10 cellular contexts compared by ENCODE assay signal in the genomic region with DNA sequence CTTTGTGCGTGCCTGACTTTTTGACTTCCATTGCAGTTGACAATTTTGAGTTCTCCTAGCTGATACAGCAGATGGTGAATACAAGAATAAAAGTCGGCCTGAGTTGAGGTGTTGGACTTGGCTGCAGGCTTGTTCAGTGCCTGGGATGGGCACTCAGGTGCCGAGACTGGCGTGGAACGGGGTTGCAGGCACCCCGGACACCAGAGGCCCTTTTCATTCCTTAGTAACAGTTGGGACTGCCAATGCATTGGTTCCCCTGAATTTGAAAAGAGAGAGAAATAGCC. TPM values are rescaled to one million over a fixed set of nuclear protein-coding genes. Genes with fewer than 3 reads are reported as not detected.
DNase-seq lines count a peak whose midpoint lies in the region; ATAC-seq, FAIRE-seq and TF ChIP-seq lines count a peak whose summit lies in the region.
"Had no signal": no experiment of that assay in that cellular context is flagged by ENCODE, and none has a peak within 500 bp of the region (broad histone marks: within the 10 kb centered on the region; RNA-seq: fewer than 3 reads in every experiment).

No MANE protein-coding gene starts in this region.

- H3K27ac ChIP-seq in CD4-positive, alpha-beta memory T cell (ENCODE audit: low read depth, low read length), result peak overlapping the region; percentile 75
- no peak overlapping the region for H3K27ac ChIP-seq in OCI-LY7 (ENCODE audit: low read depth, low read length, poor library complexity, severe bottlenecking)
- peak overlapping the region; percentile 75 for H3K27ac ChIP-seq in osteoblast (ENCODE audit: low read depth, low read length)

- no peaks in the 10 kb centered on the region for H3K27me3 ChIP-seq in CD4-positive, alpha-beta memory T cell (ENCODE audit: insufficient read depth, low read length)
- peaks cover 6% of the 10 kb centered on the region for H3K27me3 ChIP-seq in osteoblast (ENCODE audit: insufficient read depth, low read length)

- H3K36me3 ChIP-seq in CD4-positive, alpha-beta memory T cell (ENCODE audit: insufficient read depth, low read length), result peaks cover 6% of the 10 kb centered on the region
- H3K36me3 ChIP-seq in OCI-LY7 (ENCODE audit: insufficient read depth, low read length) (peaks cover 31% of the 10 kb centered on the region), osteoblast (ENCODE audit: insufficient read depth, low read length) (no peaks in the 10 kb centered on the region)

- no peak for ATAC-seq in GM18519 (IDR thresholded peaks at IDR 0.05; ENCODE audit: low FRiP score, unreplicated experiment)

- POLR2A ChIA-PET in CD4-positive, alpha-beta memory T cell (lab: Charles Lee; ENCODE audit: partially characterized antibody), result interaction anchor here (0.8 to 3.3 kb wide), 8 partner anchors 9 to 118 kb away, joined by 3 to 36 read pairs (median 4); a partner anchor contains a TSS
- POLR2A ChIA-PET in OCI-LY7 (lab: Charles Lee), result no interaction called here

- peak overlapping the region; percentile 84 to 92 (median 86) for H3K4me3 Mint-ChIP-seq in CD4-positive, alpha-beta memory T cell
- peak overlapping the region; percentile 97 for H3K4me3 Mint-ChIP-seq in endothelial cell (ENCODE audit: unreplicated experiment)

- no peak for TF ChIP-seq CTCF in OCI-LY7 (conservative IDR thresholded peaks at IDR 0.05; ENCODE audit: low read length)
- TF ChIP-seq CTCF in endothelial cell (IDR thresholded peaks at IDR 0.05; ENCODE audit: unreplicated experiment), result no peak
- no peak for TF ChIP-seq CTCF in osteoblast (IDR thresholded peaks at IDR 0.05; ENCODE audit: extremely low read depth, low read depth, low read length)

- H3K79me2 ChIP-seq in OCI-LY7 (ENCODE audit: insufficient read depth, low read depth, low read length) (peaks cover 56% of the 10 kb centered on the region), osteoblast (ENCODE audit: insufficient read depth, low read length) (peaks cover 57% of the 10 kb centered on the region)

- H3K4me1 Mint-ChIP-seq in CD4-positive, alpha-beta memory T cell, result peaks cover 35 to 62% (median 48%) of the 10 kb centered on the region in 4 donors
- H3K4me1 Mint-ChIP-seq in endothelial cell (ENCODE audit: unreplicated experiment), result peaks cover 21% of the 10 kb centered on the region

- peaks cover 58% of the 10 kb centered on the region for H3K4me1 ChIP-seq in CD4-positive, alpha-beta memory T cell (ENCODE audit: insufficient read depth, low read length)
- H3K4me1 ChIP-seq in OCI-LY7 (ENCODE audit: insufficient read depth, low read length, poor library complexity, severe bottlenecking) (peaks cover 38% of the 10 kb centered on the region), osteoblast (ENCODE audit: insufficient read depth, low read length) (peaks cover 12% of the 10 kb centered on the region)

- no TSS peak for BruUV-seq in OCI-LY7 (replicated peaks; lab: Mats Ljungman, UMichigan)

- H3K36me3 Mint-ChIP-seq in CD4-positive, alpha-beta memory T cell, result peaks cover 7 to 14% of the 10 kb centered on the region in 2 donors
- peaks cover 7% of the 10 kb centered on the region for H3K36me3 Mint-ChIP-seq in endothelial cell (ENCODE audit: low read depth, unreplicated experiment)

- DNase-seq in CD4-positive, alpha-beta memory T cell, result peak in 1 of 5 donors; percentile 19
- DNase-seq in OCI-LY7 (ENCODE audit: low spot score) (no peak), endothelial cell (ENCODE audit: low spot score) (no peak), osteoblast (ENCODE audit: insufficient read length, low spot score, missing footprints) (no peak), RKO (ENCODE audit: low spot score) (no peak), GM12891 (ENCODE audit: insufficient read length, low spot score) (no peak), NCI-H2171 (lab: John Stamatoyannopoulos, UW) (no peak)
- DNase-seq: NCI-H526 treated with DMSO at 0.1 percent for 48 hours had no signal

- H2AFZ ChIP-seq in OCI-LY7 (ENCODE audit: low read length) (no peak overlapping the region), osteoblast (ENCODE audit: low read length) (no peak overlapping the region)

- FAIRE-seq in GM12891 (lab: Jason Lieb, UNC), result no peak
- FAIRE-seq: colon had no signal

- H3K9me3 Mint-ChIP-seq in CD4-positive, alpha-beta memory T cell, result no peaks in the 10 kb centered on the region
- no peaks in the 10 kb centered on the region for H3K9me3 Mint-ChIP-seq in endothelial cell (ENCODE audit: unreplicated experiment)

- peak overlapping the region; percentile 41 to 92 (median 84) for H3K27ac Mint-ChIP-seq in CD4-positive, alpha-beta memory T cell
- peak overlapping the region; percentile 88 for H3K27ac Mint-ChIP-seq in endothelial cell (ENCODE audit: unreplicated experiment)

- intact Hi-C loops in CD4-positive, alpha-beta memory T cell (cut with micrococcal nuclease), result no loop called here
- intact Hi-C loops in OCI-LY7 (cut with micrococcal nuclease; ENCODE audit: unreplicated experiment), result loop anchor here (5.0 kb wide), 2 partner anchors 40 to 230 kb away; a partner anchor contains a TSS

- peaks cover 0 to 11% of the 10 kb centered on the region in 2 donors for H3K27me3 Mint-ChIP-seq in CD4-positive, alpha-beta memory T cell
- peaks cover 13% of the 10 kb centered on the region for H3K27me3 Mint-ChIP-seq in endothelial cell (ENCODE audit: unreplicated experiment)

- TF ChIP-seq POLR2A in GM12891 (IDR thresholded peaks at IDR 0.05; ENCODE audit: low read depth, low read length), result no peak

- H3K4me2 ChIP-seq in OCI-LY7 (ENCODE audit: low read length), result peak overlapping the region; percentile 95
- peak overlapping the region; percentile 80 for H3K4me2 ChIP-seq in osteoblast (ENCODE audit: insufficient read depth, low read length)

- CTCF ChIA-PET in CD4-positive, alpha-beta memory T cell (lab: Charles Lee; ENCODE audit: partially characterized antibody), result interaction anchor here (1.1 kb wide), 1 partner anchor 23 kb away, joined by 4 read pairs; no protein-coding TSS in a partner anchor
- CTCF ChIA-PET in OCI-LY7 (lab: Charles Lee; ENCODE audit: unreplicated experiment), result no interaction called here

- H4K20me1 ChIP-seq in OCI-LY7 (ENCODE audit: insufficient read depth, low read length) (peaks cover 29% of the 10 kb centered on the region), osteoblast (ENCODE audit: insufficient read depth, low read length) (peaks cover 51% of the 10 kb centered on the region)

- peak overlapping the region; percentile 76 to 85 for H3K4me3 ChIP-seq in CD4-positive, alpha-beta memory T cell (ENCODE audit: low read length in 2 of 2)
- H3K4me3 ChIP-seq in OCI-LY7 (ENCODE audit: low read depth, low read length, poor library complexity, severe bottlenecking) (peak overlapping the region; percentile 100), osteoblast (ENCODE audit: insufficient read depth, low read length) (peak overlapping the region; percentile 98)

- H3K9me3 ChIP-seq in CD4-positive, alpha-beta memory T cell (ENCODE audit: control insufficient read depth in 1 of 2, low read length in 2 of 2), result no peaks in the 10 kb centered on the region
- H3K9me3 ChIP-seq in OCI-LY7 (ENCODE audit: low read length), result no peaks in the 10 kb centered on the region
- H3K9me3 ChIP-seq in osteoblast (ENCODE audit: low read depth, low read length), result no peaks in the 10 kb centered on the region

- no peaks in the 10 kb centered on the region for H3K9me2 ChIP-seq in OCI-LY7 (ENCODE audit: insufficient read depth, low read length)

TF ChIP-seq in GM12891, 5 proteins besides CTCF, POLR2A, EP300 and RAD21:
- TF ChIP-seq SPI1 (IDR thresholded peaks at IDR 0.05; ENCODE audit: low read depth, low read length) (no peak), POU2F2 (IDR thresholded peaks at IDR 0.05; ENCODE audit: low read depth, low read length) (no peak), PAX5 (IDR thresholded peaks at IDR 0.05; ENCODE audit: insufficient read depth, low read length, severe bottlenecking) (no peak), TAF1 (IDR thresholded peaks at IDR 0.05; ENCODE audit: low read depth, low read length) (no peak), POLR2AphosphoS5 (IDR thresholded peaks at IDR 0.05; ENCODE audit: low read depth, low read length) (no peak)
TF ChIP-seq in GM12891: peak in this region for 0.

RNA-seq across cellular contexts. Expression of a gene that starts 1.3 kb away (rescaled TPM):
- total RNA-seq in CD4-positive, alpha-beta memory T cell, result 10 to 100 TPM; 49.2 to 54.5 TPM
- polyA plus RNA-seq in CD4-positive, alpha-beta memory T cell, result 10 to 100 TPM in 1 of 2 donors, under 1 TPM in 1; 0.93 to 17.0 TPM
- total RNA-seq in OCI-LY7 (2014; rRNA removed; shearing (Covaris generic)), result 23.3 and 25.6 TPM in 2 replicates
- total RNA-seq in OCI-LY7 (2022), result 43.8 and 45.4 TPM in 2 replicates
- 29.5 TPM for total RNA-seq in endothelial cell (ENCODE audit: unreplicated experiment)
- 23.9 and 27.5 TPM in 2 replicates for total RNA-seq in osteoblast
- polyA plus RNA-seq in GM12891 (2012; ENCODE audit: low read depth, missing spikeins), result 12.5 TPM

RNA-seq across cellular contexts. Expression of a gene that starts 16.8 kb away (rescaled TPM):
- total RNA-seq in CD4-positive, alpha-beta memory T cell, result 10 to 100 TPM; 52.7 to 55.2 TPM
- polyA plus RNA-seq in CD4-positive, alpha-beta memory T cell, result 10 to 100 TPM; 38.4 to 43.7 TPM
- total RNA-seq in OCI-LY7 (2014; rRNA removed; shearing (Covaris generic)), result 18.0 and 22.1 TPM in 2 replicates
- total RNA-seq in OCI-LY7 (2022) (11.8 and 15.1 TPM in 2 replicates), endothelial cell (ENCODE audit: unreplicated experiment) (8.9 TPM), osteoblast (2.4 and 6.2 TPM in 2 replicates)
- 12.0 TPM for polyA plus RNA-seq in GM12891 (2012; ENCODE audit: low read depth, missing spikeins)

RNA-seq across cellular contexts. Expression of a gene that starts 17.0 kb away (rescaled TPM):
- total RNA-seq in CD4-positive, alpha-beta memory T cell, result 1 to 10 TPM; 7.0 to 8.1 TPM
- polyA plus RNA-seq in CD4-positive, alpha-beta memory T cell, result 1 to 10 TPM in 1 of 2 donors, under 1 TPM in 1; 0.94 to 1.3 TPM
- 4.7 and 7.5 TPM in 2 replicates for total RNA-seq in OCI-LY7 (2014; rRNA removed; shearing (Covaris generic))
- total RNA-seq in OCI-LY7 (2022), result 16.9 and 17.7 TPM in 2 replicates
- total RNA-seq in endothelial cell (ENCODE audit: unreplicated experiment), result 4.2 TPM
- 0.29 and 0.36 TPM in 2 replicates for total RNA-seq in osteoblast
- polyA plus RNA-seq in GM12891 (2012; ENCODE audit: low read depth, missing spikeins), result 3.6 TPM

RNA-seq across cellular contexts. Expression of a gene that starts 38.2 kb away (rescaled TPM):
- total RNA-seq in CD4-positive, alpha-beta memory T cell, result 10 to 100 TPM; 67.6 to 76.6 TPM
- 10 to 100 TPM; 20.8 to 37.4 TPM for polyA plus RNA-seq in CD4-positive, alpha-beta memory T cell
- total RNA-seq in OCI-LY7 (2014; rRNA removed; shearing (Covaris generic)), result 18.7 and 20.9 TPM in 2 replicates
- total RNA-seq in OCI-LY7 (2022) (15.8 and 16.6 TPM in 2 replicates), endothelial cell (ENCODE audit: unreplicated experiment) (11.6 TPM), osteoblast (11.5 and 21.4 TPM in 2 replicates)
- 57.8 TPM for polyA plus RNA-seq in GM12891 (2012; ENCODE audit: low read depth, missing spikeins)

RNA-seq across cellular contexts. Expression of a gene that starts 40.2 kb away (rescaled TPM):
- 1 to 10 TPM; 4.4 to 4.6 TPM for total RNA-seq in CD4-positive, alpha-beta memory T cell
- 1 to 10 TPM in 1 of 2 donors, under 1 TPM in 1; 0.24 to 1.5 TPM for polyA plus RNA-seq in CD4-positive, alpha-beta memory T cell
- 1.2 and 1.6 TPM in 2 replicates for total RNA-seq in OCI-LY7 (2014; rRNA removed; shearing (Covaris generic))
- total RNA-seq in OCI-LY7 (2022), result 1.5 and 2.5 TPM in 2 replicates
- total RNA-seq in endothelial cell (ENCODE audit: unreplicated experiment), result 2.6 TPM
- total RNA-seq in osteoblast, result 0.88 and 1.1 TPM in 2 replicates
- polyA plus RNA-seq in GM12891 (2012; ENCODE audit: low read depth, missing spikeins), result 0.49 TPM
